22 cellular contexts compared by ENCODE assay signal in genomic region chr12:59937148-59937547, GRCh38.
DNase-seq lines count a peak whose midpoint lies in the region; ATAC-seq and TF ChIP-seq lines count a peak whose summit lies in the region.
"Had no signal": no experiment of that assay in that cellular context is flagged by ENCODE, and none has a peak within 500 bp of the region (broad histone marks: within the 10 kb centered on the region; RNA-seq: fewer than 3 reads in every experiment).

No MANE protein-coding gene starts in this region.

- DNase-seq in AG08395 (ENCODE audit: low spot score) (peak; percentile 4), GM03348 (ENCODE audit: low spot score) (peak; percentile 18), RPMI7951 (ENCODE audit: low read depth) (peak; percentile 1), iris pigment epithelial cell (ENCODE audit: low read depth) (peak; percentile 23), NCI-H2171 (lab: John Stamatoyannopoulos, UW) (no peak), HFFc6 (no peak)
- DNase-seq: Calu3; CD4-positive, alpha-beta T cell; DMS79; H9; KBM-7; NCI-H1436; NCI-H2081; NCI-H524; Peyer's patch; SHP77; SK-N-SH had no signal

- TF ChIP-seq CTCF in HFFc6 (IDR thresholded peaks at IDR 0.05): no peak

- H3K4me1 Mint-ChIP-seq in HFFc6 (ENCODE audit: low read depth): peaks cover 63% of the 10 kb centered on the region
- H3K4me1 Mint-ChIP-seq: B cell had no signal

- no peak overlapping the region for H3K27ac Mint-ChIP-seq in HFFc6
- H3K27ac Mint-ChIP-seq: B cell; CD4-positive, alpha-beta T cell; H9 had no signal

- no peaks in the 10 kb centered on the region for H3K36me3 Mint-ChIP-seq in HFFc6 (ENCODE audit: low read depth)

- ATAC-seq in HG02642 (IDR thresholded peaks at IDR 0.05; ENCODE audit: poor library complexity, unreplicated experiment) (no peak), HG03097 (IDR thresholded peaks at IDR 0.05; ENCODE audit: low FRiP score, unreplicated experiment) (no peak)
- ATAC-seq: A549, GM12878 had no signal

- no peak overlapping the region for H3K4me3 Mint-ChIP-seq in HFFc6
- H3K4me3 Mint-ChIP-seq: B cell; CD4-positive, alpha-beta T cell; H9 had no signal

- 0 out of 2 replicates have a peak, but pooled peaks cover 6% of the 10 kb centered on the region for H3K9me3 Mint-ChIP-seq in HFFc6
- H3K9me3 Mint-ChIP-seq: CD4-positive, alpha-beta T cell; H9 had no signal

- H3K27me3 Mint-ChIP-seq in HFFc6 (ENCODE audit: insufficient read depth): no peaks in the 10 kb centered on the region
- H3K27me3 Mint-ChIP-seq: B cell; CD4-positive, alpha-beta T cell had no signal

Comparison
In these comparisons a context has a peak if more than half of its experiments do, and no peak if none do; other contexts are left out.
1. DNase-seq: peak in AG08395 (single experiment), GM03348 (single experiment), RPMI7951 (single experiment) and iris pigment epithelial cell (single experiment); none in NCI-H2171 (single experiment) and HFFc6 (single experiment).